In the genomic region with DNA sequence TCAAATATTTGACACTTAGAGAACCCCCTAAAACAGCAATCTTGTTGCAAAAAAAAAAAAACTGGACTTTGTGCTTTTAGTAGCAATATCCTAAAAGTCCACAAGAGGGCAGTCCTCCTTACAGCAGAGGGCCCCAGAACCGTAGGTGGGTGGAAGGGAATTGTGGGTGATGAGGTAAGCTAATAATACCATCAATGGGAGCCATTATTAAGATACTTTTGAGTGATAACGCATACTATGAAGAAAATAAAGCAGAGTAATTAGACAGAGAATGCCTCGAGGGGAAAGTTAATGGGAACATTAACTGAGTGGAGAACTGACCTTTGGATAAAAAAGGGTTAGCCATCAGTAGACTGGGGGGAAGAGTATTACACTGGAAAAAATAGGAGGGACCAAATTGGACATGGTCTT, we compare ENCODE assay signal across 8 cellular contexts.
DNase-seq lines count a peak whose midpoint lies in the region; ATAC-seq, FAIRE-seq and TF ChIP-seq lines count a peak whose summit lies in the region.

No MANE protein-coding gene starts in this region.

- CTCF ChIA-PET in A673 (lab: Charles Lee), result interaction anchor here (0.5 to 2.2 kb wide), 9 partner anchors 13 to 372 kb away, joined by 3 to 8 read pairs (median 6); no protein-coding TSS in a partner anchor

- no peaks in the 10 kb centered on the region for H3K36me3 ChIP-seq in A673 (ENCODE audit: insufficient read depth, low read length, poor library complexity, severe bottlenecking)

- no peak overlapping the region for H3K27ac ChIP-seq in A673 (ENCODE audit: low read depth, low read length, poor library complexity, severe bottlenecking)

- BruUV-seq in A673 (replicated peaks; lab: Mats Ljungman, UMichigan), result no TSS peak

- TF ChIP-seq POLR2A in GM12891 (IDR thresholded peaks at IDR 0.05; ENCODE audit: low read depth, low read length), result no peak

- DNase-seq in A673 (ENCODE audit: low spot score) (peak; percentile 66), GM12891 (ENCODE audit: insufficient read length, low spot score) (peak; percentile 16), NCI-H2029 treated with DMSO at 0.1 percent for 48 hours (lab: John Stamatoyannopoulos, UW) (peak; percentile 12), cardiac fibroblast (ENCODE audit: low read depth in 2 of 2) (peak; percentile 70 to 73), medulla oblongata (ENCODE audit: extremely low spot score) (peak; percentile 66), GDM1 (lab: John Stamatoyannopoulos, UW) (no peak), DMS153 (lab: John Stamatoyannopoulos, UW) (no peak)

- peak; percentile 65 for ATAC-seq in HG02610 (IDR thresholded peaks at IDR 0.05; ENCODE audit: unreplicated experiment)

- no peak overlapping the region for H3K4me3 ChIP-seq in A673 (ENCODE audit: low read depth, low read length, poor library complexity, severe bottlenecking)
- no peak overlapping the region for H3K4me3 ChIP-seq in cardiac fibroblast (replicated peaks in 1 of 2; ENCODE audit: low read depth in 2 of 2, low read length in 2 of 2)

- H3K27me3 ChIP-seq in A673 (replicated peaks; ENCODE audit: insufficient read depth, low read depth, low read length, poor library complexity), result no peaks in the 10 kb centered on the region

- TF ChIP-seq CTCF in A673 (conservative IDR thresholded peaks at IDR 0.05; ENCODE audit: low read depth, low read length) (peak; percentile 88), cardiac fibroblast (IDR thresholded peaks at IDR 0.05; ENCODE audit: low read depth, low read length) (peak; percentile 76)

- no peaks in the 10 kb centered on the region for H3K4me1 ChIP-seq in A673 (ENCODE audit: insufficient read depth, low read length, poor library complexity, severe bottlenecking)

- POLR2A ChIA-PET in A673 (lab: Charles Lee; ENCODE audit: low non-redundant PET), result no interaction called here

- FAIRE-seq in GM12891 (lab: Jason Lieb, UNC), result peak; percentile 76

- no peaks in the 10 kb centered on the region for H3K9me3 ChIP-seq in A673 (ENCODE audit: low read depth, low read length, poor library complexity, severe bottlenecking)

- intact Hi-C loops in A673 (cut with micrococcal nuclease; ENCODE audit: unreplicated experiment), result loop anchor here (5.0 to 10.0 kb wide), 2 partner anchors 230 to 378 kb away; a partner anchor contains a TSS

TF ChIP-seq in GM12891, 5 proteins besides CTCF, POLR2A, EP300 and RAD21:
- TF ChIP-seq POLR2AphosphoS5 (IDR thresholded peaks at IDR 0.05; ENCODE audit: low read depth, low read length) (no peak), SPI1 (IDR thresholded peaks at IDR 0.05; ENCODE audit: low read depth, low read length) (no peak), TAF1 (IDR thresholded peaks at IDR 0.05; ENCODE audit: low read depth, low read length) (no peak), PAX5 (IDR thresholded peaks at IDR 0.05; ENCODE audit: insufficient read depth, low read length, severe bottlenecking) (no peak), POU2F2 (IDR thresholded peaks at IDR 0.05; ENCODE audit: low read depth, low read length) (no peak)
TF ChIP-seq in GM12891: peak in this region for 0.

Comparison
In these comparisons a context has a peak if more than half of its experiments do, and no peak if none do; other contexts are left out.
1. DNase-seq: peak in A673 (single experiment), GM12891 (single experiment), NCI-H2029 treated with DMSO at 0.1 percent for 48 hours (single experiment), cardiac fibroblast (2 of 2) and medulla oblongata (single experiment); none in GDM1 (single experiment) and DMS153 (single experiment).